Comparison of ENCODE assay signal across 14 cellular contexts in genomic region chr10:4246881-4247358, GRCh38.
DNase-seq lines count a peak whose midpoint lies in the region; ATAC-seq, FAIRE-seq and TF ChIP-seq lines count a peak whose summit lies in the region.
"Had no signal": no experiment of that assay in that cellular context is flagged by ENCODE, and none has a peak within 500 bp of the region (broad histone marks: within the 10 kb centered on the region; RNA-seq: fewer than 3 reads in every experiment).

No MANE protein-coding gene starts in this region.

- H3K4me1 ChIP-seq in gastroesophageal sphincter (peaks cover 5 to 31% (median 8%) of the 10 kb centered on the region in 3 donors), thyroid gland (peaks cover 0 to 13% of the 10 kb centered on the region in 2 donors)

- WGBS in gastroesophageal sphincter (ENCODE audit: low coverage in 1 of 2), 2 donors, result 8 to 17% methylated on average over 4 of the region's 4 CpGs
- 49 to 55% methylated on average over 4 of the region's 4 CpGs for WGBS in thyroid gland, 2 donors

- intact Hi-C loops in activated B cell treated with CpG ODN at 0.5 μM for 24 hours (cut with micrococcal nuclease) (no loop called here), thyroid gland (cut with DNase I) (no loop called here)

- peak overlapping the region; percentile 65 for H3K27ac Mint-ChIP-seq in activated T-cell treated with anti-CD3 and anti-CD28 coated beads, Interleukin-2, amount 50 U/mL, for 24 hours
- H3K27ac Mint-ChIP-seq in activated B cell treated with CpG ODN at 0.5 μM for 24 hours, result no peak overlapping the region

- no peak for FAIRE-seq in H54 (lab: Jason Lieb, UNC)
- FAIRE-seq: TTC549 had no signal

- H3K27me3 ChIP-seq in gastroesophageal sphincter (no peaks in the 10 kb centered on the region), thyroid gland (no peaks in the 10 kb centered on the region)

- H3K9me3 Mint-ChIP-seq in activated T-cell treated with anti-CD3 and anti-CD28 coated beads, Interleukin-2, amount 50 U/mL, for 24 hours, result peaks cover 6% of the 10 kb centered on the region
- no peaks in the 10 kb centered on the region for H3K9me3 Mint-ChIP-seq in activated B cell treated with CpG ODN at 0.5 μM for 24 hours

- no peak overlapping the region for H3K4me3 Mint-ChIP-seq in activated T-cell treated with anti-CD3 and anti-CD28 coated beads, Interleukin-2, amount 50 U/mL, for 24 hours
- H3K4me3 Mint-ChIP-seq in activated B cell treated with CpG ODN at 0.5 μM for 24 hours, result no peak overlapping the region
- H3K4me3 Mint-ChIP-seq: CD4-positive, CD25-positive, alpha-beta regulatory T cell had no signal

- peak overlapping the region; percentile 58 to 90 (median 82) for H3K27ac ChIP-seq in gastroesophageal sphincter
- H3K27ac ChIP-seq in thyroid gland, result peak overlapping the region in 2 of 3 donors; percentile 33 to 50

- H3K4me1 Mint-ChIP-seq in activated T-cell treated with anti-CD3 and anti-CD28 coated beads, Interleukin-2, amount 50 U/mL, for 24 hours (ENCODE audit: low read depth), result peaks cover 75% of the 10 kb centered on the region
- H3K4me1 Mint-ChIP-seq in activated B cell treated with CpG ODN at 0.5 μM for 24 hours, result peaks cover 11% of the 10 kb centered on the region

- DNase-seq in activated T-cell treated with anti-CD3 and anti-CD28 coated beads, Interleukin-2, amount 50 U/mL, for 24 hours, result no peak
- DNase-seq in activated T-cell treated with anti-CD3 and anti-CD28 coated beads, Interleukin-2, amount 50 U/mL, for 48 hours, result no peak
- DNase-seq in activated B cell treated with CpG ODN at 0.5 μM for 24 hours (no peak), thyroid gland (no peak), H54 (ENCODE audit: insufficient read length, low spot score) (no peak)
- DNase-seq: amygdala; CD4-positive, CD25-positive, alpha-beta regulatory T cell; KBM-7; NCI-H510A treated with DMSO at 0.1 percent for 48 hours; right cardiac atrium had no signal

- TF ChIP-seq CTCF in activated B cell treated with CpG ODN at 0.5 μM for 24 hours (IDR thresholded peaks at IDR 0.05) (no peak), gastroesophageal sphincter (IDR thresholded peaks at IDR 0.05) (no peak), thyroid gland (IDR thresholded peaks at IDR 0.05) (no peak)

- H3K36me3 ChIP-seq in gastroesophageal sphincter (no peaks in the 10 kb centered on the region), thyroid gland (no peaks in the 10 kb centered on the region)

- TF ChIP-seq POLR2A in gastroesophageal sphincter (IDR thresholded peaks at IDR 0.05) (no peak), thyroid gland (IDR thresholded peaks at IDR 0.05) (no peak), H54 (IDR thresholded peaks at IDR 0.05; ENCODE audit: low read depth, low read length) (no peak)

- TF ChIP-seq EP300 in gastroesophageal sphincter (IDR thresholded peaks at IDR 0.05), result no peak

- no peaks in the 10 kb centered on the region for H3K36me3 Mint-ChIP-seq in activated T-cell treated with anti-CD3 and anti-CD28 coated beads, Interleukin-2, amount 50 U/mL, for 24 hours (ENCODE audit: low read depth)
- no peaks in the 10 kb centered on the region for H3K36me3 Mint-ChIP-seq in activated B cell treated with CpG ODN at 0.5 μM for 24 hours (ENCODE audit: low read depth)
- H3K36me3 Mint-ChIP-seq: CD4-positive, CD25-positive, alpha-beta regulatory T cell had no signal

- ATAC-seq in activated B cell treated with CpG ODN at 0.5 μM for 24 hours (ENCODE audit: low read depth), result peak; percentile 42
- no peak for ATAC-seq in gastroesophageal sphincter
- no peak for ATAC-seq in GM19452 (IDR thresholded peaks at IDR 0.05; ENCODE audit: unreplicated experiment)
- ATAC-seq in HG03571 (IDR thresholded peaks at IDR 0.05; ENCODE audit: unreplicated experiment), result no peak

- H3K4me3 ChIP-seq in gastroesophageal sphincter (no peak overlapping the region), thyroid gland (replicated peaks in 1 of 3) (no peak overlapping the region)

- peaks cover 3% of the 10 kb centered on the region for H3K27me3 Mint-ChIP-seq in activated T-cell treated with anti-CD3 and anti-CD28 coated beads, Interleukin-2, amount 50 U/mL, for 24 hours
- no peaks in the 10 kb centered on the region for H3K27me3 Mint-ChIP-seq in activated B cell treated with CpG ODN at 0.5 μM for 24 hours

- H3K9me3 ChIP-seq in gastroesophageal sphincter, result no peaks in the 10 kb centered on the region
- H3K9me3 ChIP-seq in thyroid gland, result no peaks in the 10 kb centered on the region

- POLR2A ChIA-PET in activated B cell treated with CpG ODN at 0.5 μM for 24 hours (lab: Charles Lee), result interaction anchor here (1.7 kb wide), 1 partner anchor 462 kb away, joined by 6 read pairs; the partner anchor contains the start of gene KLF6

- CTCF ChIA-PET in activated B cell treated with CpG ODN at 0.5 μM for 24 hours (lab: Charles Lee), result no interaction called here
